Comparison of ENCODE assay signal across 10 cellular contexts in genomic region chr13:98216135-98216565, GRCh38. TPM values are rescaled to one million over a fixed set of nuclear protein-coding genes. Genes with fewer than 3 reads are reported as not detected.
DNase-seq lines count a peak whose midpoint lies in the region; ATAC-seq, FAIRE-seq and TF ChIP-seq lines count a peak whose summit lies in the region.
"Had no signal": no experiment of that assay in that cellular context is flagged by ENCODE, and none has a peak within 500 bp of the region (broad histone marks: within the 10 kb centered on the region; RNA-seq: fewer than 3 reads in every experiment).

No MANE protein-coding gene starts in this region.

- TF ChIP-seq CTCF in C4-2B (conservative IDR thresholded peaks at IDR 0.05) (no peak), bronchial epithelial cell (IDR thresholded peaks at IDR 0.05; ENCODE audit: insufficient read depth, low read length, severe bottlenecking) (no peak), mesothelial cell of epicardium (IDR thresholded peaks at IDR 0.05; ENCODE audit: unreplicated experiment) (no peak), upper lobe of right lung (IDR thresholded peaks at IDR 0.05) (no peak), glutamatergic neuron (IDR thresholded peaks at IDR 0.05; ENCODE audit: partially characterized antibody, unreplicated experiment) (no peak)

- CTCF ChIA-PET in activated naive CD4-positive, alpha-beta T cell treated with anti-CD3 and anti-CD28 coated beads, Interleukin-2, amount 10 ng/mL, durations not matched to agents 7 days and 5 days (lab: Charles Lee) = no interaction called here

- H3K4me3 ChIP-seq in bronchial epithelial cell (ENCODE audit: low read depth, low read length) = no peak overlapping the region
- no peak overlapping the region for H3K4me3 ChIP-seq in upper lobe of right lung

- intact Hi-C loops in upper lobe of right lung (cut with DNase I) = no loop called here

- peaks cover 83% of the 10 kb centered on the region for H3K4me1 Mint-ChIP-seq in mesothelial cell of epicardium
- H3K4me1 Mint-ChIP-seq in activated naive CD4-positive, alpha-beta T cell treated with anti-CD3 and anti-CD28 coated beads, Interleukin-2, amount 10 ng/mL, durations not matched to agents 7 days and 5 days = no peaks in the 10 kb centered on the region
- H3K4me1 Mint-ChIP-seq in glutamatergic neuron (ENCODE audit: low read depth, unreplicated experiment) = peaks cover 31% of the 10 kb centered on the region

- H3K9me3 Mint-ChIP-seq in mesothelial cell of epicardium (peaks cover 5% of the 10 kb centered on the region), glutamatergic neuron (ENCODE audit: unreplicated experiment) (peaks cover 7% of the 10 kb centered on the region)
- H3K9me3 Mint-ChIP-seq in activated naive CD4-positive, alpha-beta T cell treated with anti-CD3 and anti-CD28 coated beads, Interleukin-2, amount 10 ng/mL, durations not matched to agents 7 days and 5 days = no peaks in the 10 kb centered on the region
- H3K9me3 Mint-ChIP-seq: activated CD4-positive, alpha-beta memory T cell treated with anti-CD3 and anti-CD28 coated beads for 36 hours had no signal

- FAIRE-seq in bronchial epithelial cell (lab: Jason Lieb, UNC) = no peak

- peak; percentile 14 for DNase-seq in LoVo (ENCODE audit: low spot score)
- peak; percentile 50 for DNase-seq in bronchial epithelial cell (ENCODE audit: low read depth)
- no peak for DNase-seq in mesothelial cell of epicardium (ENCODE audit: low spot score in 2 of 2, unreplicated experiment in 2 of 2)
- no peak for DNase-seq in activated naive CD4-positive, alpha-beta T cell treated with anti-CD3 and anti-CD28 coated beads, Interleukin-2, amount 10 ng/mL, durations not matched to agents 7 days and 5 days
- no peak for DNase-seq in upper lobe of right lung
- DNase-seq in glutamatergic neuron = no peak
- DNase-seq: activated CD4-positive, alpha-beta memory T cell treated with anti-CD3 and anti-CD28 coated beads for 36 hours; NCI-H2227 treated with DMSO at 0.1 percent for 48 hours had no signal

- H3K36me3 ChIP-seq in bronchial epithelial cell (ENCODE audit: control insufficient read depth, insufficient read depth, low read length) = no peaks in the 10 kb centered on the region
- no peaks in the 10 kb centered on the region for H3K36me3 ChIP-seq in upper lobe of right lung

- no peaks in the 10 kb centered on the region for H3K27me3 Mint-ChIP-seq in mesothelial cell of epicardium (ENCODE audit: low read depth)
- H3K27me3 Mint-ChIP-seq in activated naive CD4-positive, alpha-beta T cell treated with anti-CD3 and anti-CD28 coated beads, Interleukin-2, amount 10 ng/mL, durations not matched to agents 7 days and 5 days = no peaks in the 10 kb centered on the region
- H3K27me3 Mint-ChIP-seq in glutamatergic neuron (ENCODE audit: unreplicated experiment) = peaks cover 6% of the 10 kb centered on the region

- ATAC-seq in upper lobe of right lung (no peak), HG02759 (IDR thresholded peaks at IDR 0.05; ENCODE audit: unreplicated experiment) (no peak)

- H3K4me3 Mint-ChIP-seq in mesothelial cell of epicardium (no peak overlapping the region), glutamatergic neuron (ENCODE audit: unreplicated experiment) (no peak overlapping the region)
- no peak overlapping the region for H3K4me3 Mint-ChIP-seq in activated naive CD4-positive, alpha-beta T cell treated with anti-CD3 and anti-CD28 coated beads, Interleukin-2, amount 10 ng/mL, durations not matched to agents 7 days and 5 days
- H3K4me3 Mint-ChIP-seq: activated CD4-positive, alpha-beta memory T cell treated with anti-CD3 and anti-CD28 coated beads for 36 hours had no signal

- H3K27ac Mint-ChIP-seq in mesothelial cell of epicardium (peak overlapping the region; percentile 89), glutamatergic neuron (ENCODE audit: unreplicated experiment) (no peak overlapping the region)
- no peak overlapping the region for H3K27ac Mint-ChIP-seq in activated naive CD4-positive, alpha-beta T cell treated with anti-CD3 and anti-CD28 coated beads, Interleukin-2, amount 10 ng/mL, durations not matched to agents 7 days and 5 days
- H3K27ac Mint-ChIP-seq: activated CD4-positive, alpha-beta memory T cell treated with anti-CD3 and anti-CD28 coated beads for 36 hours had no signal

- H3K36me3 Mint-ChIP-seq in mesothelial cell of epicardium (peaks cover 9% of the 10 kb centered on the region), glutamatergic neuron (ENCODE audit: unreplicated experiment) (peaks cover 7% of the 10 kb centered on the region)
- no peaks in the 10 kb centered on the region for H3K36me3 Mint-ChIP-seq in activated naive CD4-positive, alpha-beta T cell treated with anti-CD3 and anti-CD28 coated beads, Interleukin-2, amount 10 ng/mL, durations not matched to agents 7 days and 5 days
- H3K36me3 Mint-ChIP-seq: activated CD4-positive, alpha-beta memory T cell treated with anti-CD3 and anti-CD28 coated beads for 36 hours had no signal

- H3K27me3 ChIP-seq in bronchial epithelial cell (ENCODE audit: control insufficient read depth, insufficient read depth, low read length) (no peaks in the 10 kb centered on the region), upper lobe of right lung (no peaks in the 10 kb centered on the region)

- H3K9me3 ChIP-seq in upper lobe of right lung = no peaks in the 10 kb centered on the region

- H3K4me1 ChIP-seq in upper lobe of right lung = peaks cover 46% of the 10 kb centered on the region

- H3K27ac ChIP-seq in C4-2B (peak overlapping the region; percentile 65), upper lobe of right lung (no peak overlapping the region)

RNA-seq across cellular contexts. Expression of gene RNF113B, which starts 39.1 kb away (rescaled TPM):
- total RNA-seq in bronchial epithelial cell = not detected in 2 replicates
- total RNA-seq in mesothelial cell of epicardium = not detected in 3 replicates
- total RNA-seq in upper lobe of right lung = not detected
- total RNA-seq in glutamatergic neuron (ENCODE audit: unreplicated experiment) = not detected
- total RNA-seq: activated CD4-positive, alpha-beta memory T cell treated with anti-CD3 and anti-CD28 coated beads for 36 hours had no signal

Comparison
In these comparisons a context has a peak if more than half of its experiments do, and no peak if none do; other contexts are left out.
1. DNase-seq: peak in LoVo (single experiment) and bronchial epithelial cell (single experiment); none in mesothelial cell of epicardium (0 of 2), activated naive CD4-positive, alpha-beta T cell treated with anti-CD3 and anti-CD28 coated beads, Interleukin-2, amount 10 ng/mL, durations not matched to agents 7 days and 5 days (single experiment), upper lobe of right lung (single experiment) and glutamatergic neuron (single experiment).